Comparison of ENCODE assay signal across 26 cellular contexts in the genomic region with DNA sequence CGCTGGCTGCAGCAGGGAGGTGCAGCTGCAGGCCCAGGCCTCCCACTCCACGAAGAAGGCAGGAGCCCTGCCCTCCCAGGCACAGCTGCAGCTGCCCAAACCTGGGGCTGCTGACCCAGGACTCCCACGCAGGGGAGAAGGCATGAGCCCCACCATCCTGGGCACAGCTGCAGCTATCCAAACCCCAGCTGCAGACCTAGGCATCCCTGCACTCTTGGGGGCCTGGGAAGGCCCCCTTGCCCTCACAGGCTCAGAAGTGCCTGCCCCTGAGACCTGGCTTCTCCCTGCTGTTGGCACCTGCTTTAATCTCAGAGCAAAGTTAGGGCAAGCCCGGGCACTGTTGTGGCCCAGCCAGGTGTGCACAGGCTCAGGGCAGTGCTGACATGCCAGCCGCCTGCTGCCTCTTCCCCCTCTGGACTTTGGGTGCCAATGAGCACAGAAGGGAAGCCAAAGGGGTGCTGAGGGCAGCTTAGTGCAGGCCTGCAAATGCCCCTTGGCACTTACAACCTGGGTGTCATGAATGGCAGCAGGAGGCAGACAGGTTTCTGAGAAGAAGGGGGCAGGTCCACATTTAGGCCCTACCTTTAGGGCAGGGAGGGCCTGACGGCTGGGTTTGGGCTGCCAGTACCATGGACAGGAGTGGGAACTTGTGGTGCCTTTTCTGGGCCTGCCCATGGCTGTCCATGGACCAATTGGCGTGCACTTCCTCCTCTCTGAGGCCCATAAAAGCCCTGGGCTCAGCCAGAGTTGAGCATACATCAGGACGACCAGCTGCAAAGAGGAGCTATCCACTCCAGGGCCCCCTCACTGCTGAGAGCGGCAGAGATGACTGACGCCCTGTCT. TPM values are rescaled to one million over a fixed set of nuclear protein-coding genes. Genes with fewer than 3 reads are reported as not detected.
"Had no signal": no experiment of that assay in that cellular context is flagged by ENCODE, and none has a peak within 500 bp of the region (broad histone marks: within the 10 kb centered on the region; RNA-seq: fewer than 3 reads in every experiment).

No MANE protein-coding gene starts in this region.

- H3K27ac Mint-ChIP-seq: activated naive CD4-positive, alpha-beta T cell treated with anti-CD3 and anti-CD28 coated beads, Interleukin-2, amount 50 U/mL, for 24 hours; nephron had no signal

- H3K4me3 ChIP-seq: ascending aorta, esophagus muscularis mucosa, thoracic aorta, upper lobe of left lung had no signal

- H3K4me1 Mint-ChIP-seq: activated naive CD4-positive, alpha-beta T cell treated with anti-CD3 and anti-CD28 coated beads, Interleukin-2, amount 50 U/mL, for 24 hours; nephron had no signal

- H3K27me3 ChIP-seq: ascending aorta, brain microvascular endothelial cell, upper lobe of left lung had no signal

- H3K4me3 Mint-ChIP-seq: activated naive CD4-positive, alpha-beta T cell treated with anti-CD3 and anti-CD28 coated beads, Interleukin-2, amount 50 U/mL, for 24 hours; nephron had no signal

- FAIRE-seq: endothelial cell of umbilical vein, frontal cortex, small intestine had no signal

- H3K4me1 ChIP-seq: ascending aorta, esophagus muscularis mucosa, upper lobe of left lung had no signal

- DNase-seq: activated CD4-positive, CD25-positive, alpha-beta regulatory T cell treated with anti-CD3 and anti-CD28 coated beads, Interleukin-2, amount 50 U/mL, for 72 hours; activated gamma-delta T cell treated with Interleukin-2 at 50 U/mL for 16 hours; activated T-cell treated with anti-CD3 and anti-CD28 coated beads, Interleukin-2, amount 50 U/mL, for 1 hour; brain microvascular endothelial cell; caudate nucleus; dermis blood vessel endothelial cell; effector CD8-positive, alpha-beta T cell; glutamatergic neuron; hippocampal formation; left ventricle myocardium superior; mammary epithelial cell; midbrain; occipital lobe; small intestine; stimulated activated naive CD4-positive, alpha-beta T cell had no signal

- H3K36me3 ChIP-seq: ascending aorta, brain microvascular endothelial cell, esophagus muscularis mucosa, thoracic aorta, upper lobe of left lung had no signal

- H3K27ac ChIP-seq: ascending aorta, brain microvascular endothelial cell, esophagus muscularis mucosa, thoracic aorta, upper lobe of left lung, VCaP had no signal

- H3K9me3 ChIP-seq: upper lobe of left lung had no signal

- ATAC-seq: left ventricle myocardium superior, sciatic nerve had no signal

RNA-seq across cellular contexts. Expression of a gene that starts 31.1 kb away (rescaled TPM):
- total RNA-seq: mammary epithelial cell; T-helper 2 cell treated with Interferon-gamma antibody and Interleukin-4, amounts not matched to agents 100 ng/mL and 5 ng/mL, for 36 hours had no signal
- polyA plus RNA-seq: mammary epithelial cell had no signal
